Comparison of ENCODE assay signal across 18 cellular contexts in genomic region chr2:217270089-217270800, GRCh38.
DNase-seq lines count a peak whose midpoint lies in the region; ATAC-seq and TF ChIP-seq lines count a peak whose summit lies in the region.
"Had no signal": no experiment of that assay in that cellular context is flagged by ENCODE, and none has a peak within 500 bp of the region (broad histone marks: within the 10 kb centered on the region; RNA-seq: fewer than 3 reads in every experiment).

No MANE protein-coding gene starts in this region.

- intact Hi-C loops in activated CD8-positive, alpha-beta T cell treated with anti-CD3 and anti-CD28 coated beads for 36 hours (cut with micrococcal nuclease), result no loop called here

- H3K9ac ChIP-seq in H9 (ENCODE audit: extremely low read depth, insufficient read length, low read length) (no peak overlapping the region), neuronal stem cell (ENCODE audit: low read depth, low read length, poor library complexity) (no peak overlapping the region)
- H3K9ac ChIP-seq: BLaER1 treated with 17β-estradiol and CSF1 and Interleukin-3, amounts not matched to agents 10 nM and 100 nM had no signal

- H3K14ac ChIP-seq in H9 (ENCODE audit: insufficient read depth, low read length) (no peak overlapping the region), neuronal stem cell (ENCODE audit: low read length) (peak overlapping the region; percentile 43)

- H3K56ac ChIP-seq in H9 (ENCODE audit: insufficient read length, low read depth, low read length), result no peak overlapping the region

- H3K79me2 ChIP-seq in H9 (ENCODE audit: insufficient read depth, low read length), result no peaks in the 10 kb centered on the region

- no peak for ATAC-seq in HG03457 (IDR thresholded peaks at IDR 0.05; ENCODE audit: unreplicated experiment)
- ATAC-seq in activated CD8-positive, alpha-beta T cell treated with anti-CD3 and anti-CD28 coated beads for 36 hours, result no peak
- ATAC-seq in GM21381 (IDR thresholded peaks at IDR 0.05; ENCODE audit: unreplicated experiment), result no peak
- ATAC-seq: A549, PC-3 had no signal

- H3K4me1 ChIP-seq in H9 (ENCODE audit: insufficient read depth, low read length), result no peaks in the 10 kb centered on the region
- no peaks in the 10 kb centered on the region for H3K4me1 ChIP-seq in iPS DF 6.9 (ENCODE audit: control insufficient read depth, insufficient read depth, low read length)
- peaks cover 13 to 18% of the 10 kb centered on the region in 2 donors for H3K4me1 ChIP-seq in neuronal stem cell (ENCODE audit: control insufficient read depth in 2 of 2, insufficient read depth in 1 of 2, low read depth in 1 of 2, low read length in 2 of 2)
- H3K4me1 ChIP-seq: A549 had no signal

- no peak overlapping the region for H2BK12ac ChIP-seq in H9 (ENCODE audit: insufficient read length, low read depth, low read length)
- H2BK12ac ChIP-seq in neuronal stem cell (ENCODE audit: low read length), result no peak overlapping the region

- no peaks in the 10 kb centered on the region for H4K20me1 ChIP-seq in H9 (ENCODE audit: control insufficient read depth, insufficient read depth, insufficient read length)
- H4K20me1 ChIP-seq: BLaER1 treated with 17β-estradiol and CSF1 and Interleukin-3, amounts not matched to agents 10 nM and 100 nM had no signal

- H2AK5ac ChIP-seq in H9 (ENCODE audit: insufficient read length, low read length), result no peak overlapping the region
- no peak overlapping the region for H2AK5ac ChIP-seq in neuronal stem cell (ENCODE audit: low read depth, low read length)

- H3K36me3 Mint-ChIP-seq in H9 (ENCODE audit: insufficient read depth in 1 of 3, low read depth in 3 of 3), result peaks cover 5 to 14% (median 12%) of the 10 kb centered on the region in 3 experiments
- H3K36me3 Mint-ChIP-seq in activated CD8-positive, alpha-beta T cell treated with anti-CD3 and anti-CD28 coated beads for 36 hours (ENCODE audit: low read depth), result no peaks in the 10 kb centered on the region
- H3K36me3 Mint-ChIP-seq: CD8-positive, alpha-beta memory T cell had no signal

- H3K9me3 Mint-ChIP-seq in H9, result peaks cover 27 to 34% of the 10 kb centered on the region in 2 experiments
- peaks cover 2% of the 10 kb centered on the region for H3K9me3 Mint-ChIP-seq in activated CD8-positive, alpha-beta T cell treated with anti-CD3 and anti-CD28 coated beads for 36 hours

- CTCF ChIA-PET in activated CD8-positive, alpha-beta T cell treated with anti-CD3 and anti-CD28 coated beads for 36 hours (lab: Charles Lee), result no interaction called here

- H3K9me3 ChIP-seq in H9 (ENCODE audit: control insufficient read depth, low read depth, low read length), result peaks cover 22% of the 10 kb centered on the region
- H3K9me3 ChIP-seq in iPS DF 6.9 (ENCODE audit: control insufficient read depth, insufficient read depth, low read length), result peaks cover 3% of the 10 kb centered on the region
- H3K9me3 ChIP-seq in neuronal stem cell (replicated peaks in 1 of 2; ENCODE audit: control insufficient read depth in 2 of 2, insufficient read depth in 1 of 2, low read depth in 1 of 2, low read length in 2 of 2), result peaks cover 7 to 21% of the 10 kb centered on the region in 2 donors

- POLR2A ChIA-PET in activated CD8-positive, alpha-beta T cell treated with anti-CD3 and anti-CD28 coated beads for 36 hours (lab: Charles Lee), result no interaction called here

- no peaks in the 10 kb centered on the region for H3K36me3 ChIP-seq in iPS DF 6.9 (ENCODE audit: control insufficient read depth, insufficient read depth, low read length)
- H3K36me3 ChIP-seq in neuronal stem cell (replicated peaks in 1 of 2; ENCODE audit: control insufficient read depth in 2 of 2, insufficient read depth in 2 of 2, low read length in 2 of 2), result no peaks in the 10 kb centered on the region
- H3K36me3 ChIP-seq: BLaER1 treated with 17β-estradiol and CSF1 and Interleukin-3, amounts not matched to agents 10 nM and 100 nM had no signal

- DNase-seq in H9, result peak; percentile 91
- peak; percentile 82 for DNase-seq in ecto neural progenitor cell (ENCODE audit: low spot score)
- peak; percentile 77 for DNase-seq in iPS DF 6.9 (ENCODE audit: low read depth, low spot score)
- DNase-seq in neuronal stem cell (ENCODE audit: low spot score), result peak; percentile 40
- DNase-seq in SIG-M5 treated with dmso at 0.1 percent for 504 hours (lab: John Stamatoyannopoulos, UW; ENCODE audit: unreplicated experiment), result no peak
- no peak for DNase-seq in activated CD8-positive, alpha-beta T cell treated with anti-CD3 and anti-CD28 coated beads for 36 hours
- DNase-seq: CD8-positive, alpha-beta memory T cell; DMS79; GOT3; NCI-H187 treated with DMSO at 0.1 percent for 48 hours; NCI-H446 treated with DMSO at 0.1 percent for 48 hours; NCI-H748 treated with DMSO at 0.1 percent for 48 hours; PC-3 had no signal

- H2BK120ac ChIP-seq in H9 (ENCODE audit: low read depth, low read length, poor library complexity, severe bottlenecking) (no peak overlapping the region), neuronal stem cell (ENCODE audit: low read depth, low read length) (no peak overlapping the region)

- no peak for TF ChIP-seq CTCF in H9 (conservative IDR thresholded peaks at IDR 0.05)
- no peak for TF ChIP-seq CTCF in activated CD8-positive, alpha-beta T cell treated with anti-CD3 and anti-CD28 coated beads for 36 hours (IDR thresholded peaks at IDR 0.05)

- H3K27me3 ChIP-seq in H9 (ENCODE audit: insufficient read depth, low read length), result peaks cover 84% of the 10 kb centered on the region
- peaks cover 74% of the 10 kb centered on the region for H3K27me3 ChIP-seq in iPS DF 6.9 (ENCODE audit: control insufficient read depth, insufficient read depth, low read length)
- H3K27me3 ChIP-seq in neuronal stem cell (ENCODE audit: control insufficient read depth in 3 of 3, insufficient read depth in 3 of 3, low read depth in 1 of 3, low read length in 3 of 3), result peaks cover 0 to 32% (median 0%) of the 10 kb centered on the region in 3 experiments

- H2BK5ac ChIP-seq in H9 (ENCODE audit: insufficient read length, low read length), result no peak overlapping the region
- no peak overlapping the region for H2BK5ac ChIP-seq in neuronal stem cell (ENCODE audit: low read length)

- H2BK15ac ChIP-seq in H9 (ENCODE audit: low read depth, low read length) (no peak overlapping the region), neuronal stem cell (ENCODE audit: low read length) (no peak overlapping the region)

- peaks cover 100% of the 10 kb centered on the region for H3K27me3 Mint-ChIP-seq in H9 (ENCODE audit: low read depth)
- peaks cover 15% of the 10 kb centered on the region for H3K27me3 Mint-ChIP-seq in activated CD8-positive, alpha-beta T cell treated with anti-CD3 and anti-CD28 coated beads for 36 hours

- H4K8ac ChIP-seq in H9 (replicated peaks; ENCODE audit: insufficient read length, low read depth, low read length), result no peak overlapping the region
- H4K8ac ChIP-seq in neuronal stem cell (ENCODE audit: low read depth, low read length), result no peak overlapping the region

- H2AFZ ChIP-seq in H9 (ENCODE audit: low read length) (no peak overlapping the region), neuronal stem cell (ENCODE audit: low read length) (peak overlapping the region; percentile 47)

- H3K23ac ChIP-seq in H9 (ENCODE audit: insufficient read length, low read depth, low read length) (no peak overlapping the region), neuronal stem cell (ENCODE audit: low read depth, low read length, poor library complexity) (no peak overlapping the region)

- H3K4ac ChIP-seq in H9 (ENCODE audit: low read depth, low read length) (no peak overlapping the region), neuronal stem cell (ENCODE audit: low read length) (no peak overlapping the region)

- peaks cover 13% of the 10 kb centered on the region in 2 experiments for H3K4me1 Mint-ChIP-seq in H9
- H3K4me1 Mint-ChIP-seq in activated CD8-positive, alpha-beta T cell treated with anti-CD3 and anti-CD28 coated beads for 36 hours (ENCODE audit: low read depth), result no peaks in the 10 kb centered on the region
- H3K4me1 Mint-ChIP-seq: CD8-positive, alpha-beta memory T cell had no signal

- H3K27ac ChIP-seq in H9 (ENCODE audit: insufficient read length, low read depth, low read length), result no peak overlapping the region
- no peak overlapping the region for H3K27ac ChIP-seq in iPS DF 6.9 (ENCODE audit: low read length)
- H3K27ac ChIP-seq in neuronal stem cell (replicated peaks; ENCODE audit: low read length), result no peak overlapping the region
- H3K27ac ChIP-seq: A549; BLaER1 treated with 17β-estradiol and CSF1 and Interleukin-3, amounts not matched to agents 10 nM and 100 nM; SK-N-MC had no signal

- H3K27ac Mint-ChIP-seq in H9, result no peak overlapping the region; a peak in 1 of 7 replicates
- H3K27ac Mint-ChIP-seq in activated CD8-positive, alpha-beta T cell treated with anti-CD3 and anti-CD28 coated beads for 36 hours, result no peak overlapping the region
- H3K27ac Mint-ChIP-seq: CD8-positive, alpha-beta memory T cell had no signal

- no peak overlapping the region for H3K4me2 ChIP-seq in H9 (ENCODE audit: insufficient read depth, insufficient read length, low read length)
- H3K4me2 ChIP-seq in neuronal stem cell (ENCODE audit: insufficient read depth, low read length, poor library complexity, severe bottlenecking), result no peak overlapping the region
- H3K4me2 ChIP-seq: A549; BLaER1 treated with 17β-estradiol and CSF1 and Interleukin-3, amounts not matched to agents 10 nM and 100 nM had no signal

- no CpG with 5 or more reads among the region's 5 CpGs for WGBS in H9 (ENCODE audit: extremely low coverage, insufficient read length, low lambda C conversion rate)
- WGBS in iPS DF 6.9 (ENCODE audit: insufficient coverage, insufficient read length), result no CpG with 5 or more reads among the region's 5 CpGs
- WGBS in neuronal stem cell (ENCODE audit: extremely low coverage in 2 of 2, insufficient read length in 2 of 2, insufficient replicate concordance in 1 of 2), 2 donors, result no CpG with 5 or more reads among the region's 5 CpGs

- H4K5ac ChIP-seq in H9 (ENCODE audit: insufficient read length, low read depth, low read length), result no peak overlapping the region

- H3K18ac ChIP-seq in H9 (ENCODE audit: insufficient read length, low read depth, low read length) (no peak overlapping the region), neuronal stem cell (ENCODE audit: low read length) (peak overlapping the region; percentile 60)

- H3K23me2 ChIP-seq in H9 (ENCODE audit: insufficient read length, low read depth, low read length, poor library complexity, severe bottlenecking), result no peaks in the 10 kb centered on the region

- no peak overlapping the region for H4K91ac ChIP-seq in H9 (ENCODE audit: insufficient read length, low read depth, low read length)
- no peak overlapping the region for H4K91ac ChIP-seq in neuronal stem cell (ENCODE audit: low read depth, low read length, poor library complexity)

- H3K4me3 ChIP-seq in iPS DF 6.9 (ENCODE audit: low read length), result no peak overlapping the region
- no peak overlapping the region for H3K4me3 ChIP-seq in neuronal stem cell (ENCODE audit: low read length in 2 of 2)
- H3K4me3 ChIP-seq: A549; BLaER1 treated with 17β-estradiol and CSF1 and Interleukin-3, amounts not matched to agents 10 nM and 100 nM; SK-N-MC had no signal

- H3K4me3 Mint-ChIP-seq in H9, result no peak overlapping the region; a peak in 1 of 5 replicates
- no peak overlapping the region for H3K4me3 Mint-ChIP-seq in activated CD8-positive, alpha-beta T cell treated with anti-CD3 and anti-CD28 coated beads for 36 hours

- H2BK20ac ChIP-seq in H9 (ENCODE audit: low read depth, low read length, poor library complexity, severe bottlenecking), result no peak overlapping the region

- H3T11ph ChIP-seq in H9 (ENCODE audit: low read length), result no peak overlapping the region

- H3K79me1 ChIP-seq in H9 (ENCODE audit: insufficient read depth, low read depth, low read length, poor library complexity, severe bottlenecking) (no peaks in the 10 kb centered on the region), neuronal stem cell (ENCODE audit: low read depth, low read length) (no peaks in the 10 kb centered on the region)

Comparison
In these comparisons a context has a peak if more than half of its experiments do, and no peak if none do; other contexts are left out.
1. DNase-seq: peak in H9 (single experiment), ecto neural progenitor cell (single experiment), iPS DF 6.9 (single experiment) and neuronal stem cell (single experiment); none in SIG-M5 treated with dmso at 0.1 percent for 504 hours (single experiment) and activated CD8-positive, alpha-beta T cell treated with anti-CD3 and anti-CD28 coated beads for 36 hours (single experiment).